17 cellular contexts compared by ENCODE assay signal in the genomic region with DNA sequence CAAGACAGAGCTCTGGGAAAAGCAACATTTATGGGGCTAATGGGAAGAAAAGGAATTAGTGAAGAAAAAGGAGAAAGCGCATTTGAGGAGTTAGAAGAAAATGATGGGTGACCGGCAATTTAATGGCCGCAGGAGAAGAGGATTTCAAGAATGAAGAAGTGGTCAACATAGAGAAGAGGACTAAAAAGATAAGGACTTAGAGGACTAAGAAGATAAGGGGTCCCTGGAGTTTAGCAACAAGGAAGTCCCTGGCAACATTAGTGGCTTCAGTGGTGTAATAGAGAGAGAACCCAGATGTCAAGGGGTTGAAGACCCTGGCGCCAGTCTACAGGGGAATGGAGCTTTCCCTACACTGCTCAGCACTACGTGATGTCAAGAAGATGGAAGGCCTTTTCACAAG.
"Had no signal": no experiment of that assay in that cellular context is flagged by ENCODE, and none has a peak within 500 bp of the region (broad histone marks: within the 10 kb centered on the region; RNA-seq: fewer than 3 reads in every experiment).

No MANE protein-coding gene starts in this region.

- H3K27me3 ChIP-seq: body of pancreas, foreskin keratinocyte, upper lobe of right lung had no signal

- H3K4me3 ChIP-seq: body of pancreas, lung, smooth muscle cell, thoracic aorta, upper lobe of right lung had no signal

- ATAC-seq: activated CD4-positive, CD25-positive, alpha-beta regulatory T cell treated with anti-CD3 and anti-CD28 coated beads, Interleukin-2, amount 50 U/mL, for 24 hours; body of pancreas; foreskin keratinocyte; sciatic nerve; upper lobe of right lung had no signal

- H3K4me3 Mint-ChIP-seq: mesothelial cell of epicardium, nephron had no signal

- H3K27ac Mint-ChIP-seq: mesothelial cell of epicardium, nephron had no signal

- H3K9me3 Mint-ChIP-seq: nephron had no signal

- H3K36me3 Mint-ChIP-seq: mesothelial cell of epicardium had no signal

- H3K27ac ChIP-seq: body of pancreas, epithelial cell of prostate, foreskin keratinocyte, parathyroid adenoma, thoracic aorta, upper lobe of right lung had no signal

- DNase-seq: activated CD4-positive, alpha-beta T cell treated with anti-CD3 and anti-CD28 coated beads, Interleukin-2, amount 50 U/mL, for 1 hour; activated naive CD4-positive, alpha-beta T cell; body of pancreas; foreskin keratinocyte; glutamatergic neuron; hypothalamus; stimulated activated CD4-positive, alpha-beta T cell treated with anti-CD3 and anti-CD28 coated beads, Interleukin-4, amount 100 ng/mL, for 1 hour; upper lobe of right lung had no signal
